Comparison of ENCODE assay signal across 16 cellular contexts in the genomic region with DNA sequence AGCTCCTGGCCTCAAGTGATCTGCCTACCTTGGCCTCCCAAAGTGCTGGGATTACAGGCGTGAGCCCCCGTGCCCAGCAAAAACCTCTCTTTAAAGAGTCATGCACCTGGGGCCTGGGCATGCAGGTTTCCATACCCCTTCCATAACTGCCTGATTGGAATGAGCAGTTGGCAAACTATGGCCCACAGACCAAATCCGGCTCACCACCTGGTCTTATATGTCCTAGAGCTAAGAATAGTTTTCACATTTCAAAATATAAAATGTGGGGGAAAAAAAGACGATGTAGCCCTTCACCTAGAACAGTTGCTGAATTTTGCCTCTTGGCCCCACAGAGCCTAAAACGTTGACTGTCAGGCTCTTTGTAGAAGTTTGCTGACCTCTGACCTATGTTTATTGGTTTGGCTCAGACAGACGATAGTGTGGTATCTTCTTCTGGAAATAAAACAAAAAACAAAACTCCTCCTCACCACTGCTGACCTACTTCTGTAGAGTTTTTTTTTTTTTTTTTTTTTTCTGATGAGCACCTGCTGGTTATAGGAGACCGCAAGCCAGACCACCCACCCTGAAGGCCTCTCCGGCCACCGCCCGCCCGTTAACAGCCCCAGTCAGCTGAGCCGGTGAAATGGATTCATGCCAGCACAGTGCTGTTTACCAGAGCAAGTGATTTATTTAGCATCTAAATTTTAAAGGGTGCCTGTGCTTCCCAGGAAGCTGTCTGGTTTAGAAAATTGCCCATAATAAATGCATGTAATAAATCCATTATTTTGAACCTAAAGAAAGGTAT. TPM values are rescaled to one million over a fixed set of nuclear protein-coding genes. Genes with fewer than 3 reads are reported as not detected.
DNase-seq lines count a peak whose midpoint lies in the region; ATAC-seq, FAIRE-seq and TF ChIP-seq lines count a peak whose summit lies in the region.
"Had no signal": no experiment of that assay in that cellular context is flagged by ENCODE, and none has a peak within 500 bp of the region (broad histone marks: within the 10 kb centered on the region; RNA-seq: fewer than 3 reads in every experiment).

No MANE protein-coding gene starts in this region.

- H3K9me3 ChIP-seq in GM12878 (replicated peaks; ENCODE audit: control insufficient read depth, insufficient read depth, low read length): no peaks in the 10 kb centered on the region
- no peaks in the 10 kb centered on the region for H3K9me3 ChIP-seq in tibial nerve
- H3K9me3 ChIP-seq in left ventricle myocardium inferior (replicated peaks): no peaks in the 10 kb centered on the region

- TF ChIP-seq CTCF in GM12878 (IDR thresholded peaks at IDR 0.05 in 2 of 3, conservative IDR thresholded peaks at IDR 0.05 in 1 of 3; ENCODE audit: control insufficient read depth in 2 of 3, extremely low read depth in 1 of 3, insufficient read depth in 1 of 3, low read depth in 3 of 3, low read length in 3 of 3) (no peak), nephron progenitor cell (IDR thresholded peaks at IDR 0.05) (no peak), tibial nerve (IDR thresholded peaks at IDR 0.05) (no peak), left ventricle myocardium inferior (IDR thresholded peaks at IDR 0.05; ENCODE audit: borderline replicate concordance) (no peak)

- CTCF ChIA-PET in GM12878 (lab: Yijun Ruan, JAX): interaction anchor here (1.5 kb wide), 1 partner anchor 13 kb away, joined by 3 read pairs; no protein-coding TSS in a partner anchor

- TF ChIP-seq RAD21 in GM12878 (IDR thresholded peaks at IDR 0.05; ENCODE audit: insufficient read depth, low read depth, low read length): no peak

- no peak for TF ChIP-seq EP300 in GM12878 (IDR thresholded peaks at IDR 0.05; ENCODE audit: borderline replicate concordance in 1 of 2, control insufficient read depth in 1 of 2, low read depth in 2 of 2, low read length in 2 of 2)
- TF ChIP-seq EP300 in tibial nerve (IDR thresholded peaks at IDR 0.05): no peak

- TF ChIP-seq POLR2A in GM12878 (IDR thresholded peaks at IDR 0.05; ENCODE audit: low read depth, low read length): no peak
- TF ChIP-seq POLR2A in tibial nerve (IDR thresholded peaks at IDR 0.05): no peak

- H3K9me3 Mint-ChIP-seq in nephron progenitor cell: no peaks in the 10 kb centered on the region

- H3K36me3 Mint-ChIP-seq in nephron progenitor cell (ENCODE audit: low read depth): no peaks in the 10 kb centered on the region

- H3K79me2 ChIP-seq in GM12878 (ENCODE audit: control insufficient read depth, insufficient read depth, low read length): no peaks in the 10 kb centered on the region

- no peak for ATAC-seq in GM12878
- ATAC-seq in GM19452 (IDR thresholded peaks at IDR 0.05; ENCODE audit: unreplicated experiment): no peak
- ATAC-seq: PC-3 had no signal

- H3K4me3 Mint-ChIP-seq in nephron progenitor cell: no peak overlapping the region

- FAIRE-seq in GM12878 (lab: Jason Lieb, UNC): no peak
- FAIRE-seq: A204.1 had no signal

- no peak overlapping the region for H3K9ac ChIP-seq in GM12878 (ENCODE audit: control insufficient read depth, insufficient read depth, low read length)

- H3K4me3 ChIP-seq in GM12878 (no peak overlapping the region), tibial nerve (no peak overlapping the region), left ventricle myocardium inferior (no peak overlapping the region)

- H3K27me3 Mint-ChIP-seq in nephron progenitor cell (ENCODE audit: low read depth, poor library complexity): peaks cover 33% of the 10 kb centered on the region

- no peaks in the 10 kb centered on the region for H4K20me1 ChIP-seq in GM12878 (ENCODE audit: control insufficient read depth, insufficient read depth)

- H3K4me1 Mint-ChIP-seq in nephron progenitor cell: peaks cover 11% of the 10 kb centered on the region

- SMC1A ChIA-PET in GM12878 (lab: Charles Lee; ENCODE audit: uncharacterized antibody, unreplicated experiment): no interaction called here

- no peaks in the 10 kb centered on the region; a peak in 1 of 4 replicates for H3K27me3 ChIP-seq in GM12878 (replicated peaks in 1 of 2; ENCODE audit: control insufficient read depth in 2 of 2, insufficient read depth in 2 of 2, low read length in 1 of 2)
- H3K27me3 ChIP-seq in tibial nerve: no peaks in the 10 kb centered on the region
- peaks cover 16% of the 10 kb centered on the region for H3K27me3 ChIP-seq in left ventricle myocardium inferior (ENCODE audit: low read depth)

- no peak overlapping the region for H3K27ac Mint-ChIP-seq in nephron progenitor cell

- POLR2A ChIA-PET in GM12878 (lab: Charles Lee): no interaction called here

- RAD21 ChIA-PET in GM12878 (lab: Charles Lee; ENCODE audit: unreplicated experiment): no interaction called here

- WGBS in GM12878 (ENCODE audit: insufficient coverage, insufficient replicate concordance, low lambda C conversion rate, missing lambda C conversion rate): 63% methylated on average over 10 of the region's 12 CpGs
- 46 to 51% methylated on average over 12 of the region's 12 CpGs for WGBS in tibial nerve, 2 donors

- H3K27ac ChIP-seq in GM12878 (ENCODE audit: control insufficient read depth, insufficient read depth) (no peak overlapping the region), tibial nerve (peak overlapping the region in 2 of 4 donors; percentile 25 to 33), left ventricle myocardium inferior (replicated peaks) (no peak overlapping the region)

- no TSS peak for BruUV-seq in GM12878 (replicated peaks; lab: Mats Ljungman, UMichigan)

- H3K4me2 ChIP-seq in GM12878 (ENCODE audit: control insufficient read depth, insufficient read depth): no peak overlapping the region

- no peak overlapping the region for H2AFZ ChIP-seq in GM12878 (ENCODE audit: control insufficient read depth, low read depth, low read length)

- intact Hi-C loops in GM12878 (cut with micrococcal nuclease; ENCODE audit: unreplicated experiment) (no loop called here), left ventricle myocardium inferior (cut with micrococcal nuclease) (no loop called here)

- H3K36me3 ChIP-seq in GM12878 (ENCODE audit: control insufficient read depth in 2 of 2, insufficient read depth in 2 of 2, low read length in 1 of 2) (no peaks in the 10 kb centered on the region), tibial nerve (no peaks in the 10 kb centered on the region), left ventricle myocardium inferior (no peaks in the 10 kb centered on the region)

- H3K4me1 ChIP-seq in GM12878 (ENCODE audit: control insufficient read depth, insufficient read depth, low read length) (no peaks in the 10 kb centered on the region), tibial nerve (peaks cover 0 to 15% (median 0%) of the 10 kb centered on the region in 4 donors), left ventricle myocardium inferior (no peaks in the 10 kb centered on the region)

- in situ Hi-C loops in GM12878 (cut with MboI): no loop called here

- peak; percentile 18 for DNase-seq in NCI-H146 (lab: John Stamatoyannopoulos, UW)
- DNase-seq in NCI-H146 treated with DMSO at 0.1 percent for 48 hours (lab: John Stamatoyannopoulos, UW; ENCODE audit: unreplicated experiment): no peak
- DNase-seq in GM12878 (ENCODE audit: low read depth, low spot score): no peak
- peak; percentile 49 for DNase-seq in nephron progenitor cell
- peak; percentile 48 to 49 for DNase-seq in tibial nerve (ENCODE audit: low spot score in 2 of 2)
- no peak for DNase-seq in SK-N-DZ (ENCODE audit: low spot score)
- DNase-seq in left ventricle myocardium inferior: no peak
- DNase-seq: Calu3, DND-41, Karpas-422, MM.1S, NCI-H2081, NCI-H524 treated with DMSO at 0.1 percent for 48 hours, PC-3 had no signal

RNA-seq across cellular contexts. Expression of a gene that starts 33.5 kb away (rescaled TPM):
- not detected in 2 replicates for total RNA-seq in GM12878 (2013; cell fraction: nucleolus; rRNA removed)
- total RNA-seq in GM12878 (2014; rRNA removed) (not detected in 2 replicates), GM12878 (2014; rRNA removed; fragmentation: Illumina TruSeq; extraction: Trizol) (not detected in 2 replicates), GM12878 (2021) (0.11 TPM in 1 of 2 replicates, not detected in the other), tibial nerve (100 to 1,000 TPM; 183 to 530 (median 479) TPM), left ventricle myocardium inferior (8.7 TPM)
- polyA plus RNA-seq in GM12878 (2011; ENCODE audit: low read depth): not detected
- polyA plus RNA-seq in GM12878 (2011; rRNA removed) (not detected in 2 replicates), GM12878 (2014; fragmentation: Illumina TruSeq; extraction: Trizol) (not detected in 2 replicates), GM12878 (2014; fragmentation: Nextera tagmentation; extraction: Ambion mirVana) (not detected), GM12878 (2014; rRNA removed) (not detected in 2 replicates), GM12878 (2016; fragmentation: Nextera tagmentation; extraction: Ambion mirVana) (not detected)
- not detected in 2 replicates for polyA plus RNA-seq in GM12878 (2011; cell fraction: cytosol; rRNA removed)
- polyA plus RNA-seq in GM12878 (2011; cell fraction: nucleus; rRNA removed): not detected in 2 replicates
- not detected in 2 replicates for polyA plus RNA-seq in GM12878 (2012)
- polyA minus RNA-seq in GM12878 (2011; rRNA and poly(A)+ RNA removed): not detected in 2 replicates
- not detected in 2 replicates for polyA minus RNA-seq in GM12878 (2011; cell fraction: cytosol; rRNA and poly(A)+ RNA removed)
- polyA minus RNA-seq in GM12878 (2011; cell fraction: nucleus; rRNA and poly(A)+ RNA removed): not detected in 2 replicates
- polyA plus RNA-seq in SK-N-DZ (2014; cell fraction: cytosol; rRNA removed): 0.55 and 1.4 TPM in 2 replicates
- 0.33 and 0.44 TPM in 2 replicates for polyA plus RNA-seq in SK-N-DZ (2014; cell fraction: nucleus; rRNA removed)
- total RNA-seq: PC-3 had no signal

RNA-seq across cellular contexts. Expression of a gene that starts 44.4 kb away (rescaled TPM):
- not detected in 2 replicates for total RNA-seq in GM12878 (2013; cell fraction: nucleolus; rRNA removed)
- total RNA-seq in GM12878 (2014; rRNA removed): not detected in 2 replicates
- total RNA-seq in GM12878 (2014; rRNA removed; fragmentation: Illumina TruSeq; extraction: Trizol): not detected in 2 replicates
- total RNA-seq in GM12878 (2021): not detected in 2 replicates
- not detected for polyA plus RNA-seq in GM12878 (2011; ENCODE audit: low read depth)
- 0.01 TPM in 1 of 2 replicates, not detected in the other for polyA plus RNA-seq in GM12878 (2011; rRNA removed)
- polyA plus RNA-seq in GM12878 (2011; cell fraction: cytosol; rRNA removed): 0.02 TPM in 1 of 2 replicates, not detected in the other
- 0.01 TPM in 1 of 2 replicates, not detected in the other for polyA plus RNA-seq in GM12878 (2011; cell fraction: nucleus; rRNA removed)
- polyA plus RNA-seq in GM12878 (2012): 0.06 TPM in 1 of 2 replicates, not detected in the other
- polyA plus RNA-seq in GM12878 (2014; fragmentation: Illumina TruSeq; extraction: Trizol): 0.01 TPM in 1 of 2 replicates, not detected in the other
- under 1 TPM in 1 of 2 experiments, not detected in 1; 0.02 TPM for polyA plus RNA-seq in GM12878 (2014; fragmentation: Nextera tagmentation; extraction: Ambion mirVana)
- not detected in 2 replicates for polyA plus RNA-seq in GM12878 (2014; rRNA removed)
- not detected for polyA plus RNA-seq in GM12878 (2016; fragmentation: Nextera tagmentation; extraction: Ambion mirVana)
- polyA minus RNA-seq in GM12878 (2011; rRNA and poly(A)+ RNA removed): not detected in 2 replicates
- polyA minus RNA-seq in GM12878 (2011; cell fraction: cytosol; rRNA and poly(A)+ RNA removed): not detected in 2 replicates
- not detected in 2 replicates for polyA minus RNA-seq in GM12878 (2011; cell fraction: nucleus; rRNA and poly(A)+ RNA removed)
- total RNA-seq in tibial nerve: 1 to 10 TPM in 3 of 4 donors, under 1 TPM in 1; 0.90 to 6.3 (median 4.8) TPM
- polyA plus RNA-seq in SK-N-DZ (2014; cell fraction: cytosol; rRNA removed): 0.10 and 0.18 TPM in 2 replicates
- polyA plus RNA-seq in SK-N-DZ (2014; cell fraction: nucleus; rRNA removed): 0.40 and 1.0 TPM in 2 replicates
- 0.60 TPM for total RNA-seq in left ventricle myocardium inferior

Comparison
In these comparisons a context has a peak if more than half of its experiments do, and no peak if none do; other contexts are left out.
1. DNase-seq: peak in NCI-H146 (single experiment), nephron progenitor cell (single experiment) and tibial nerve (2 of 2); none in NCI-H146 treated with DMSO at 0.1 percent for 48 hours (single experiment), GM12878 (single experiment), SK-N-DZ (single experiment) and left ventricle myocardium inferior (single experiment).
2. RNA of a gene that starts 33.5 kb away (total RNA-seq): 183 to 530 TPM in tibial nerve; 8.7 TPM in left ventricle myocardium inferior (single experiment) and 0.11 TPM in GM12878; every median in the first group is over 10 times any median in the second.